ENCODE assay signal across 6 cellular contexts in genomic region chr6:153488267-153488666, GRCh38.
"Had no signal": no experiment of that assay in that cellular context is flagged by ENCODE, and none has a peak within 500 bp of the region (broad histone marks: within the 10 kb centered on the region; RNA-seq: fewer than 3 reads in every experiment).

No MANE protein-coding gene starts in this region.

- H3K36me3 Mint-ChIP-seq: IgD-negative memory B cell had no signal

- H3K4me1 Mint-ChIP-seq: IgD-negative memory B cell had no signal

- H3K4me3 ChIP-seq: K562 had no signal

- H3K27me3 Mint-ChIP-seq: IgD-negative memory B cell had no signal

- H3K4me3 Mint-ChIP-seq: IgD-negative memory B cell had no signal

- DNase-seq: IMR-90, KBM-7, KG1 had no signal

- H3K27ac Mint-ChIP-seq: IgD-negative memory B cell had no signal

- H3K27ac ChIP-seq: HL-60 had no signal
